Comparison of ENCODE assay signal across 1 cellular context in genomic region chr7:44242091-44242490, GRCh38.
TF ChIP-seq lines count a peak whose summit lies in the region.

No MANE protein-coding gene starts in this region.

TF ChIP-seq in K562, 482 proteins besides CTCF, POLR2A, EP300 and RAD21:
- 0 out of 2 replicates have a peak, but pooled peaks have one; percentile 28 for TF ChIP-seq ZBTB7A (IDR thresholded peaks at IDR 0.05; ENCODE audit: borderline replicate concordance, control insufficient read depth, low read depth, low read length)
- TF ChIP-seq VEZF1 (CRISPR knock-in tag; IDR thresholded peaks at IDR 0.05): no peak
